1 cellular context compared by ENCODE assay signal in the genomic region with DNA sequence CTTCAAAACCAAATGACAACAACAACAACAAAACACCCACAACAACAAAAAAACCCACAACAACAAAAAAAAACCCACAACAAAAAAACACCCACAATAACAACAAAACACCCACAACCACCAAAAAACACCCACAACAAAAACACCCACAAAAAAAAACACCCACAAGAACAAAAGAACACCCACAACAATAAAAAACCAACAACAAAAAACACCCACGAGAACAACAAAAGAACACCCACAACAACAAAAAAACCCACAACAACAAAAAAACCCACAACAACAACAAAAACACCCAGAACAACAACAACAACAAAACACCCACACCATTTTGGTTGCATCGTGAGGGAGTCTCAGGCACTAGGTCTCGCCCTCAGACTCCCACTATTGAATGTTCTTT.
TF ChIP-seq lines count a peak whose summit lies in the region.

No MANE protein-coding gene starts in this region.

TF ChIP-seq in IMR-90, 13 proteins besides CTCF, POLR2A, EP300 and RAD21:
- TF ChIP-seq BHLHE40 (IDR thresholded peaks at IDR 0.05; ENCODE audit: low read depth, low read length), result no peak
- no peak for TF ChIP-seq MAZ (IDR thresholded peaks at IDR 0.05; ENCODE audit: borderline replicate concordance, low read depth, low read length)
- TF ChIP-seq MXI1 (IDR thresholded peaks at IDR 0.05; ENCODE audit: borderline replicate concordance, low read depth, low read length), result no peak
- TF ChIP-seq FOS (IDR thresholded peaks at IDR 0.05; ENCODE audit: low read depth, low read length), result no peak
- no peak for TF ChIP-seq MAFK (IDR thresholded peaks at IDR 0.05; ENCODE audit: low read depth, low read length)
- no peak for TF ChIP-seq RFX5 (IDR thresholded peaks at IDR 0.05; ENCODE audit: low read depth, low read length)
